ENCODE assay signal across 1 cellular context in genomic region chr1:12408662-12409061, GRCh38.
A peak's percentile ranks its signal among the peaks of the same experiment; 100 is the strongest.
TF ChIP-seq lines count a peak whose summit lies in the region.

No MANE protein-coding gene starts in this region.

TF ChIP-seq in K562, 482 proteins besides CTCF, POLR2A, EP300 and RAD21 (continued from another document and continues in another):
- TF ChIP-seq MLLT1 (IDR thresholded peaks at IDR 0.05) (peak; percentile 48 to 72; a peak in 1 of 4 replicates), ZBTB26 (CRISPR knock-in tag; IDR thresholded peaks at IDR 0.05) (no peak), POLR2B (IDR thresholded peaks at IDR 0.05; ENCODE audit: low read depth, partially characterized antibody) (no peak), TAL1 (IDR thresholded peaks at IDR 0.05) (peak; percentile 53; the same call in 1 of the 2 replicates), ZNF778 (CRISPR knock-in tag; IDR thresholded peaks at IDR 0.05) (no peak), NCOA4 (IDR thresholded peaks at IDR 0.05; ENCODE audit: partially characterized antibody) (peak; percentile 18), JUN (IDR thresholded peaks at IDR 0.05; ENCODE audit: borderline replicate concordance, low read depth, low read length) (no peak), JUN (CRISPR knock-in tag; IDR thresholded peaks at IDR 0.05; ENCODE audit: borderline replicate concordance) (no peak), EP400 (IDR thresholded peaks at IDR 0.05) (peak; percentile 33; the same call in 1 of the 2 replicates), HINFP (tag; conservative IDR thresholded peaks at IDR 0.05; ENCODE audit: low read depth) (0 out of 2 replicates have a peak, but pooled peaks have one; percentile 26), NR1H2 (CRISPR knock-in tag; IDR thresholded peaks at IDR 0.05) (no peak), GTF3C2 (IDR thresholded peaks at IDR 0.05; ENCODE audit: borderline replicate concordance, extremely low read depth, insufficient read length) (no peak), SP2 (IDR thresholded peaks at IDR 0.05; ENCODE audit: extremely low read depth, low read depth, low read length, poor library complexity, severe bottlenecking) (no peak), TRIM24 (IDR thresholded peaks at IDR 0.05) (peak in 1 of 2 experiments; percentile 52; a peak in 1 of 4 replicates), TSC22D4 (tag; IDR thresholded peaks at IDR 0.05) (no peak), BRF2 (IDR thresholded peaks at IDR 0.05; ENCODE audit: borderline replicate concordance, insufficient read depth, insufficient read length) (no peak), ZNF512 (tag; IDR thresholded peaks at IDR 0.05) (no peak), DMBX1 (CRISPR knock-in tag; IDR thresholded peaks at IDR 0.05; ENCODE audit: borderline replicate concordance) (peak; percentile 75), ZNF140 (CRISPR knock-in tag; IDR thresholded peaks at IDR 0.05) (no peak), TCF3 (CRISPR knock-in tag; IDR thresholded peaks at IDR 0.05) (peak; percentile 69), HDAC3 (IDR thresholded peaks at IDR 0.05; ENCODE audit: borderline replicate concordance, partially characterized antibody) (peak; percentile 21), ZNF740 (CRISPR knock-in tag; IDR thresholded peaks at IDR 0.05) (no peak), ZNF740 (tag; IDR thresholded peaks at IDR 0.05) (peak in 1 of 2 experiments; percentile 39; a peak in 1 of 4 replicates), SIX5 (IDR thresholded peaks at IDR 0.05; ENCODE audit: borderline replicate concordance in 1 of 2, insufficient read depth in 1 of 2, low read depth in 1 of 2, low read length in 2 of 2) (no peak), RNF219 (CRISPR knock-in tag; IDR thresholded peaks at IDR 0.05) (no peak), FOXK1 (CRISPR knock-in tag; IDR thresholded peaks at IDR 0.05; ENCODE audit: borderline replicate concordance) (no peak), THRA (IDR thresholded peaks at IDR 0.05) (no peak), CHD2 (IDR thresholded peaks at IDR 0.05; ENCODE audit: low read depth, low read length) (no peak), ZNF766 (CRISPR knock-in tag; conservative IDR thresholded peaks at IDR 0.05) (peak; percentile 60; the same call in 1 of the 2 replicates), TFE3 (CRISPR knock-in tag; IDR thresholded peaks at IDR 0.05) (no peak), POLR2AphosphoS5 (IDR thresholded peaks at IDR 0.05; ENCODE audit: control insufficient read depth, insufficient read depth, low read depth, low read length) (no peak), NR3C1 (CRISPR knock-in tag; IDR thresholded peaks at IDR 0.05) (no peak), ZFX (CRISPR knock-in tag; IDR thresholded peaks at IDR 0.05) (no peak)
